In the genomic region with DNA sequence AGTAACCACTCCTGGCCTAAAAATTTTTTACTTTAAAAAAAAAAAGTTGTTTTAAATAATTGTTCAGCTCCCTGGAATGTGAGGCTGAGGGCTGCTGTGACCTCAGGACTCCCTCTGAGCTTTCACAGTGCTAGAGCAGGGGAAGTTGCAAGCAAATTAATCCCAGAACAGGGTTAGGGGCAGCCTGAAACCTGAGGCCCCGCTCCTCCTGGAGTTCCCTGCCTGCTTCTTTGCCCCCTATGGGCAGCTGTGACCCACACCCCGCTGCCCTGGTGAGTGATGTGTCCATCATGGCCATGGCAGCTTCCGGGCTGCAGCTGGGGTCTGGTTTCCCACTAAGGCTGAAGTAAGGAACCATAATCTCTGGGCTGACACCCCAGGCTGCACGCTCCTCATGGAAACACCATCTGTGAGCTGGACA, we compare ENCODE assay signal across 12 cellular contexts. TPM values are rescaled to one million over a fixed set of nuclear protein-coding genes. Genes with fewer than 3 reads are reported as not detected.
A peak's percentile ranks its signal among the peaks of the same experiment; 100 is the strongest.
DNase-seq lines count a peak whose midpoint lies in the region; ATAC-seq and TF ChIP-seq lines count a peak whose summit lies in the region.
"Had no signal": no experiment of that assay in that cellular context is flagged by ENCODE, and none has a peak within 500 bp of the region (broad histone marks: within the 10 kb centered on the region; RNA-seq: fewer than 3 reads in every experiment).

No MANE protein-coding gene starts in this region.

- H3K4me1 ChIP-seq in OCI-LY7 (ENCODE audit: insufficient read depth, low read length, poor library complexity, severe bottlenecking): peaks cover 44% of the 10 kb centered on the region
- H3K4me1 ChIP-seq in psoas muscle: peaks cover 16% of the 10 kb centered on the region
- peaks cover 5 to 36% (median 14%) of the 10 kb centered on the region in 6 donors for H3K4me1 ChIP-seq in spleen

- H3K36me3 ChIP-seq in OCI-LY7 (ENCODE audit: insufficient read depth, low read length) (peaks cover 69% of the 10 kb centered on the region), psoas muscle (ENCODE audit: insufficient read depth in 1 of 2, low read depth in 1 of 2) (peaks cover 2 to 13% of the 10 kb centered on the region in 2 donors), spleen (peaks cover 0 to 32% (median 18%) of the 10 kb centered on the region in 6 donors)

- peaks cover 7% of the 10 kb centered on the region; the same call in 1 of the 2 replicates for H3K79me2 ChIP-seq in OCI-LY7 (ENCODE audit: insufficient read depth, low read depth, low read length)

- POLR2A ChIA-PET in OCI-LY7 (lab: Charles Lee): interaction anchor here (0.6 to 1.7 kb wide), 3 partner anchors 30 to 129 kb away, joined by 3 to 5 read pairs (median 4); no protein-coding TSS in a partner anchor

- no peaks in the 10 kb centered on the region for H4K20me1 ChIP-seq in OCI-LY7 (ENCODE audit: insufficient read depth, low read length)

- H2AFZ ChIP-seq in OCI-LY7 (ENCODE audit: low read length): no peak overlapping the region

- DNase-seq in ELR (ENCODE audit: low read depth) (peak; percentile 74), OCI-LY7 (ENCODE audit: low spot score) (no peak), fibroblast of gingiva (ENCODE audit: low read depth) (peak; percentile 36), psoas muscle (no peak), MV-4-11 (lab: John Stamatoyannopoulos, UW) (no peak), amygdala (lab: John Stamatoyannopoulos, UW) (no peak), spleen (no peak)
- no peak for DNase-seq in activated T-cell treated with anti-CD3 and anti-CD28 coated beads, Interleukin-2, amount 50 U/mL, for 48 hours
- DNase-seq: effector memory CD4-positive, alpha-beta T cell; NCI-H1092 treated with DMSO at 0.1 percent for 48 hours had no signal

- H3K27ac ChIP-seq in OCI-LY7 (ENCODE audit: low read depth, low read length, poor library complexity, severe bottlenecking) (peak overlapping the region; percentile 39), psoas muscle (peak overlapping the region; percentile 71), spleen (no peak overlapping the region)
- H3K27ac ChIP-seq: HL-60 had no signal

- ATAC-seq in psoas muscle: peak in 1 of 4 donors; percentile 8
- ATAC-seq: activated naive CD4-positive, alpha-beta T cell treated with anti-CD3 and anti-CD28 coated beads, Interleukin-2, amount 50 U/mL, for 72 hours had no signal

- TF ChIP-seq POLR2A in spleen (IDR thresholded peaks at IDR 0.05): no peak

- H3K27me3 ChIP-seq in psoas muscle (ENCODE audit: insufficient read depth in 3 of 3, low read length in 2 of 3): no peaks in the 10 kb centered on the region
- H3K27me3 ChIP-seq in spleen (replicated peaks in 1 of 7): no peaks in the 10 kb centered on the region

- TF ChIP-seq CTCF in OCI-LY7 (conservative IDR thresholded peaks at IDR 0.05; ENCODE audit: low read length) (no peak), psoas muscle (IDR thresholded peaks at IDR 0.05) (no peak), spleen (IDR thresholded peaks at IDR 0.05 in 8 of 11, conservative IDR thresholded peaks at IDR 0.05 in 3 of 11) (no peak)

- intact Hi-C loops in OCI-LY7 (cut with micrococcal nuclease; ENCODE audit: unreplicated experiment): loop anchor here (5.0 to 10.0 kb wide), 4 partner anchors 80 to 227 kb away; a partner anchor contains a TSS
- intact Hi-C loops in psoas muscle (cut with DNase I): loop anchor here in 1 of 2 donors (5.0 kb wide), 2 partner anchors 77 to 232 kb away; no protein-coding TSS in a partner anchor
- intact Hi-C loops in spleen (cut with DNase I; ENCODE audit: low total_unique reads): no loop called here

- 71 to 80% (median 77%) methylated on average over 4 of the region's 4 CpGs for WGBS in psoas muscle, 3 donors
- WGBS in spleen, 5 donors: 79 to 100% (median 96%) methylated on average over 2 to 4 of the region's 4 CpGs

- H3K4me3 ChIP-seq in OCI-LY7 (ENCODE audit: low read depth, low read length, poor library complexity, severe bottlenecking): no peak overlapping the region
- no peak overlapping the region for H3K4me3 ChIP-seq in psoas muscle
- H3K4me3 ChIP-seq in spleen: no peak overlapping the region

- H3K9me3 ChIP-seq in OCI-LY7 (ENCODE audit: low read length) (no peaks in the 10 kb centered on the region), psoas muscle (no peaks in the 10 kb centered on the region), spleen (no peaks in the 10 kb centered on the region)

- no TSS peak for BruUV-seq in OCI-LY7 (replicated peaks; lab: Mats Ljungman, UMichigan)

- H3K9me2 ChIP-seq in OCI-LY7 (ENCODE audit: insufficient read depth, low read length): no peaks in the 10 kb centered on the region

- H3K4me2 ChIP-seq in OCI-LY7 (ENCODE audit: low read length): no peak overlapping the region

- CTCF ChIA-PET in OCI-LY7 (lab: Charles Lee; ENCODE audit: unreplicated experiment): interaction anchor here (0.6 kb wide), 1 partner anchor 202 kb away, joined by 3 read pairs; no protein-coding TSS in a partner anchor

RNA-seq across cellular contexts. Expression of a gene that starts 9.5 kb away (rescaled TPM):
- 72.5 and 90.8 TPM in 2 replicates for total RNA-seq in OCI-LY7 (2014; rRNA removed; shearing (Covaris generic))
- 59.5 and 68.6 TPM in 2 replicates for total RNA-seq in OCI-LY7 (2022)
- 10 to 100 TPM; 13.0 to 19.4 (median 14.7) TPM for total RNA-seq in psoas muscle
- 10 to 100 TPM; 13.7 to 28.5 (median 15.5) TPM for polyA plus RNA-seq in psoas muscle
- 10 to 100 TPM; 11.1 to 15.6 (median 11.9) TPM for total RNA-seq in spleen
- 10 to 100 TPM in 2 of 3 donors, 1 to 10 TPM in 1; 9.0 to 15.5 (median 13.0) TPM for polyA plus RNA-seq in spleen

RNA-seq across cellular contexts. Expression of a gene that starts 9.7 kb away (rescaled TPM):
- total RNA-seq in OCI-LY7 (2014; rRNA removed; shearing (Covaris generic)): 86.0 and 87.2 TPM in 2 replicates
- total RNA-seq in OCI-LY7 (2022) (145 and 150 TPM in 2 replicates), psoas muscle (10 to 100 TPM; 61.9 to 93.5 (median 81.5) TPM), spleen (10 to 100 TPM; 44.4 to 73.1 (median 59.8) TPM)
- polyA plus RNA-seq in psoas muscle (10 to 100 TPM; 53.6 to 88.7 (median 53.7) TPM), spleen (10 to 100 TPM; 47.9 to 80.3 (median 69.9) TPM)

RNA-seq across cellular contexts. Expression of a gene that starts 26.3 kb away (rescaled TPM):
- total RNA-seq in OCI-LY7 (2014; rRNA removed; shearing (Covaris generic)): 72.4 and 96.0 TPM in 2 replicates
- total RNA-seq in OCI-LY7 (2022) (160 and 177 TPM in 2 replicates), psoas muscle (10 to 100 TPM; 24.9 to 36.2 (median 27.0) TPM), spleen (10 to 100 TPM; 44.6 to 90.1 (median 51.9) TPM)
- polyA plus RNA-seq in psoas muscle (10 to 100 TPM in 2 of 3 donors, 1 to 10 TPM in 1; 7.6 to 33.7 (median 18.2) TPM), spleen (10 to 100 TPM; 15.5 to 28.9 (median 27.8) TPM)

RNA-seq across cellular contexts. Expression of a gene that starts 45.5 kb away (rescaled TPM):
- total RNA-seq in OCI-LY7 (2014; rRNA removed; shearing (Covaris generic)): 14.0 and 26.9 TPM in 2 replicates
- total RNA-seq in OCI-LY7 (2022) (37.4 and 39.2 TPM in 2 replicates), psoas muscle (not detected), spleen (not detected)
- polyA plus RNA-seq in psoas muscle (under 1 TPM; 0.17 to 0.35 (median 0.30) TPM), spleen (under 1 TPM; 0.64 to 0.71 (median 0.70) TPM)

RNA-seq across cellular contexts. Expression of a gene that starts 59.4 kb away (rescaled TPM):
- total RNA-seq in OCI-LY7 (2014; rRNA removed; shearing (Covaris generic)): 69.1 and 89.1 TPM in 2 replicates
- total RNA-seq in OCI-LY7 (2022): 67.5 and 74.4 TPM in 2 replicates
- under 1 TPM in 1 of 4 donors, not detected in 3; 0.89 TPM for total RNA-seq in psoas muscle
- not detected for polyA plus RNA-seq in psoas muscle
- total RNA-seq in spleen: 1 to 10 TPM in 1 of 7 donors, under 1 TPM in 4, not detected in 2; 0.13 to 1.7 (median 0.57) TPM
- polyA plus RNA-seq in spleen: 1 to 10 TPM in 1 of 3 donors, under 1 TPM in 2; 0.58 to 1.1 (median 0.91) TPM

Comparison
In these comparisons a context has a peak if more than half of its experiments do, and no peak if none do; other contexts are left out.
1. DNase-seq: peak in ELR (single experiment) and fibroblast of gingiva (single experiment); none in OCI-LY7 (single experiment), psoas muscle (0 of 2), MV-4-11 (single experiment), amygdala (0 of 56), activated T-cell treated with anti-CD3 and anti-CD28 coated beads, Interleukin-2, amount 50 U/mL, for 48 hours (0 of 2) and spleen (single experiment).
2. H3K27ac ChIP-seq: peak in OCI-LY7 (single experiment) and psoas muscle (single experiment); none in spleen (0 of 8).